Comparison of ENCODE assay signal across 10 cellular contexts in genomic region chr1:203672354-203672753, GRCh38. TPM values are rescaled to one million over a fixed set of nuclear protein-coding genes. Genes with fewer than 3 reads are reported as not detected.
DNase-seq lines count a peak whose midpoint lies in the region; ATAC-seq, FAIRE-seq and TF ChIP-seq lines count a peak whose summit lies in the region.
"Had no signal": no experiment of that assay in that cellular context is flagged by ENCODE, and none has a peak within 500 bp of the region (broad histone marks: within the 10 kb centered on the region; RNA-seq: fewer than 3 reads in every experiment).

No MANE protein-coding gene starts in this region.

- no peaks in the 10 kb centered on the region for H3K27me3 Mint-ChIP-seq in activated T-cell treated with anti-CD3 and anti-CD28 coated beads, Interleukin-2, amount 50 U/mL, for 4 hours (ENCODE audit: low read depth)

- 42 to 68% methylated on average over 11 of the region's 11 CpGs for WGBS in upper lobe of left lung, 2 donors
- 47 to 82% (median 64%) methylated on average over 11 of the region's 11 CpGs for WGBS in small intestine, 3 donors

- no peak overlapping the region for H3K4me3 ChIP-seq in upper lobe of left lung
- no peak overlapping the region for H3K4me3 ChIP-seq in small intestine (ENCODE audit: low read depth in 1 of 2, low read length in 2 of 2)

- H3K36me3 Mint-ChIP-seq in activated T-cell treated with anti-CD3 and anti-CD28 coated beads, Interleukin-2, amount 50 U/mL, for 4 hours (ENCODE audit: insufficient read depth): peaks cover 14% of the 10 kb centered on the region

- H3K9me3 ChIP-seq in upper lobe of left lung: no peaks in the 10 kb centered on the region
- H3K9me3 ChIP-seq in small intestine (ENCODE audit: control insufficient read depth, low read depth): no peaks in the 10 kb centered on the region

- H3K4me3 Mint-ChIP-seq in activated T-cell treated with anti-CD3 and anti-CD28 coated beads, Interleukin-2, amount 50 U/mL, for 4 hours: peak overlapping the region; percentile 35

- no peak for DNase-seq in activated T-cell treated with anti-CD3 and anti-CD28 coated beads, Interleukin-2, amount 50 U/mL, for 4 hours
- no peak for DNase-seq in activated T-cell treated with anti-CD3 and anti-CD28 coated beads, Interleukin-2, amount 50 U/mL, for 48 hours
- DNase-seq in dermis blood vessel endothelial cell: peak; percentile 71
- DNase-seq in mucosa of gallbladder (ENCODE audit: low spot score): peak; percentile 58
- DNase-seq in upper lobe of left lung: peak in 1 of 2 donors; percentile 82
- no peak for DNase-seq in NK-92 (lab: John Stamatoyannopoulos, UW; ENCODE audit: unreplicated experiment)
- DNase-seq in small intestine: no peak
- DNase-seq: activated CD8-positive, alpha-beta memory T cell treated with anti-CD3 and anti-CD28 coated beads, Interleukin-2, amount 50 U/mL, for 48 hours had no signal

- TF ChIP-seq POLR2A in upper lobe of left lung (IDR thresholded peaks at IDR 0.05): no peak

- peaks cover 49 to 74% (median 62%) of the 10 kb centered on the region in 4 donors for H3K4me1 ChIP-seq in upper lobe of left lung
- peaks cover 8 to 19% of the 10 kb centered on the region in 2 donors for H3K4me1 ChIP-seq in small intestine (ENCODE audit: control insufficient read depth in 2 of 2, insufficient read depth in 1 of 2, low read depth in 1 of 2, low read length in 1 of 2)

- H3K27ac ChIP-seq in upper lobe of left lung (peak overlapping the region; percentile 73 to 92 (median 85)), small intestine (ENCODE audit: low read depth in 1 of 2, low read length in 1 of 2) (peak overlapping the region in 1 of 2 donors; percentile 74)

- H3K4me1 Mint-ChIP-seq in activated T-cell treated with anti-CD3 and anti-CD28 coated beads, Interleukin-2, amount 50 U/mL, for 4 hours (ENCODE audit: low read depth): peaks cover 80% of the 10 kb centered on the region

- no peaks in the 10 kb centered on the region for H3K9me3 Mint-ChIP-seq in activated T-cell treated with anti-CD3 and anti-CD28 coated beads, Interleukin-2, amount 50 U/mL, for 4 hours

- ATAC-seq in activated T-cell treated with anti-CD3 and anti-CD28 coated beads, Interleukin-2, amount 50 U/mL, for 4 hours: no peak
- ATAC-seq in upper lobe of left lung (ENCODE audit: low FRiP score in 2 of 2): peak in 1 of 2 donors; percentile 52
- ATAC-seq in GM18868 (IDR thresholded peaks at IDR 0.05; ENCODE audit: unreplicated experiment): no peak

- TF ChIP-seq CTCF in upper lobe of left lung (IDR thresholded peaks at IDR 0.05): no peak

- no peak for FAIRE-seq in small intestine (lab: Jason Lieb, UNC)
- FAIRE-seq: H1 had no signal

- H3K36me3 ChIP-seq in upper lobe of left lung (no peaks in the 10 kb centered on the region), small intestine (ENCODE audit: control insufficient read depth in 2 of 2, insufficient read depth in 2 of 2, low read length in 2 of 2) (no peaks in the 10 kb centered on the region)

- TF ChIP-seq EP300 in upper lobe of left lung (IDR thresholded peaks at IDR 0.05): peak in 2 of 4 donors; percentile 6 to 27

- H3K27me3 ChIP-seq in upper lobe of left lung (no peaks in the 10 kb centered on the region), small intestine (ENCODE audit: control insufficient read depth in 2 of 2, insufficient read depth in 2 of 2, low read length in 2 of 2) (no peaks in the 10 kb centered on the region)

RNA-seq across cellular contexts. Expression of gene ATP2B4, which starts 45.7 kb away (rescaled TPM):
- total RNA-seq in activated T-cell treated with anti-CD3 and anti-CD28 coated beads, Interleukin-2, amount 50 U/mL, for 4 hours: 10 to 100 TPM in 2 of 3 donors, 1 to 10 TPM in 1; 6.1 to 17.0 (median 12.1) TPM
- total RNA-seq in dermis blood vessel endothelial cell (108 and 145 TPM in 2 replicates), mucosa of gallbladder (107 TPM), upper lobe of left lung (100 to 1,000 TPM in 2 of 6 donors, 10 to 100 TPM in 4; 54.0 to 152 (median 90.5) TPM)
- 10 to 100 TPM in 1 of 3 donors, 1 to 10 TPM in 2; 3.5 to 21.8 (median 5.1) TPM for polyA plus RNA-seq in small intestine

Comparison
In these comparisons a context has a peak if more than half of its experiments do, and no peak if none do; other contexts are left out.
1. DNase-seq: peak in dermis blood vessel endothelial cell (single experiment) and mucosa of gallbladder (single experiment); none in activated T-cell treated with anti-CD3 and anti-CD28 coated beads, Interleukin-2, amount 50 U/mL, for 4 hours (single experiment), activated T-cell treated with anti-CD3 and anti-CD28 coated beads, Interleukin-2, amount 50 U/mL, for 48 hours (0 of 2), NK-92 (single experiment) and small intestine (single experiment).